8 cellular contexts compared by ENCODE assay signal in the genomic region with DNA sequence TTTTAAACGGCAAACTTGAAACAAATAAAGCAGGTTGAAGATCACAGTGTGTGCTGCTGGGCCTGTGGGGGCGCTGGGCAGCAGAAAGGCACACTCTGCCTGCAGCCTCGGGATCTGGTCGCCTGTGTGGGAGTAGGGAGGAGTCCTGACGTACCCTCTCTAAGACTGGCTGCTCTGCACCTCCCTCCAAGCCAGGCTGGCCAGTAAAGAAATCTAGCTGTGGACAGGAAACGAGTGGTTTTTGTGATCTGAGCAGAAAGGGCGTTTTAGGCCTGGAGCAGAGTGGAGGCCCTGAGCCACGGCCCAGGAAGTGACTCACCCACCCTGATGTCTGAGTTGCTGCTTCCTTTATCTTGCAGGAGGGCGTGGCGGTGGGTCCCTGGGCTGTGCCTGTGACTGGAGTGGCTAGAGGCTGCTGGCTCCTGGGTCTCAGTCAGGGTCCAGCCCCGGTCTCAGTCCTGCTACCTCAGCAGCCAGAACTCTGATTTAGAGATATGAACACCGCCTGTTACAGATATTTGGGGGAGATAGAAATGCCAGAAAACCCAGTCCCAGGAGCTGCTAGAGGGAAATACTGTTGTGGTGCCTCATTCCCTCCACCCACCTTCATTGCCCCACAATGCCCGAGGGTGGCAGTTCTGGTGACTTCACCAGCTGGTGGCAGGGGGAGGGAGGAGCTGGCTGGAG. TPM values are rescaled to one million over a fixed set of nuclear protein-coding genes. Genes with fewer than 3 reads are reported as not detected.
A peak's percentile ranks its signal among the peaks of the same experiment; 100 is the strongest.
DNase-seq lines count a peak whose midpoint lies in the region; ATAC-seq and TF ChIP-seq lines count a peak whose summit lies in the region.

No MANE protein-coding gene starts in this region.

- H3K18ac ChIP-seq in mesendoderm (ENCODE audit: low read length) = peak overlapping the region; percentile 78

- H3K79me2 ChIP-seq in mesendoderm (ENCODE audit: control insufficient read depth, insufficient read depth, low read length) = no peaks in the 10 kb centered on the region

- ATAC-seq in GM18519 (IDR thresholded peaks at IDR 0.05; ENCODE audit: low FRiP score, unreplicated experiment) (peak; percentile 96), HG03045 (IDR thresholded peaks at IDR 0.05; ENCODE audit: unreplicated experiment) (peak; percentile 94)
- ATAC-seq in activated CD8-positive, alpha-beta T cell treated with anti-CD3 and anti-CD28 coated beads for 36 hours = peak; percentile 95

- peak overlapping the region; percentile 33 for H3K4me2 ChIP-seq in mesendoderm (ENCODE audit: low read length)

- H3K23ac ChIP-seq in mesendoderm (ENCODE audit: low read length) = no peak overlapping the region

- no CpG with 5 or more reads among the region's 13 CpGs for WGBS in mesendoderm (ENCODE audit: extremely low coverage, insufficient coverage, low lambda C conversion rate)

- CTCF ChIA-PET in AG04450 (lab: Charles Lee) = interaction anchor here (1.2 to 6.6 kb wide), 6 partner anchors 10 to 410 kb away, joined by 3 to 98 read pairs (median 6); partner anchors contain the start of gene S100A11
- CTCF ChIA-PET in activated CD8-positive, alpha-beta T cell treated with anti-CD3 and anti-CD28 coated beads for 36 hours (lab: Charles Lee) = interaction anchor here (0.6 to 14.7 kb wide), 11 partner anchors 9 to 422 kb away, joined by 3 to 315 read pairs (median 4); partner anchors contain the start of gene S100A11

- peaks cover 5% of the 10 kb centered on the region for H3K27me3 ChIP-seq in AG04450 (ENCODE audit: control insufficient read depth, insufficient read depth, low read length)
- no peaks in the 10 kb centered on the region for H3K27me3 ChIP-seq in mesendoderm (ENCODE audit: insufficient read depth, low read length, poor library complexity)

- peak overlapping the region; percentile 98 for H3K27ac Mint-ChIP-seq in activated CD8-positive, alpha-beta T cell treated with anti-CD3 and anti-CD28 coated beads for 36 hours

- TF ChIP-seq CTCF in AG04450 (IDR thresholded peaks at IDR 0.05; ENCODE audit: low read depth, low read length) = peak; percentile 75
- peak; percentile 69 for TF ChIP-seq CTCF in activated CD8-positive, alpha-beta T cell treated with anti-CD3 and anti-CD28 coated beads for 36 hours (IDR thresholded peaks at IDR 0.05)

- H3K27ac ChIP-seq in AG04450 (ENCODE audit: low read depth, low read length) (peak overlapping the region; percentile 99), mesendoderm (ENCODE audit: low read depth, low read length) (peak overlapping the region; percentile 69)

- H3K27me3 Mint-ChIP-seq in activated CD8-positive, alpha-beta T cell treated with anti-CD3 and anti-CD28 coated beads for 36 hours = peaks cover 1% of the 10 kb centered on the region

- no peak overlapping the region for H2BK15ac ChIP-seq in mesendoderm (replicated peaks; ENCODE audit: low read depth)

- H3K4me3 ChIP-seq in AG04450 (ENCODE audit: low read depth, low read length) = peak overlapping the region; percentile 50
- H3K4me3 ChIP-seq in mesendoderm (ENCODE audit: low read length) = no peak overlapping the region

- H4K8ac ChIP-seq in mesendoderm (ENCODE audit: low read depth, low read length) = no peak overlapping the region

- H2BK120ac ChIP-seq in mesendoderm (ENCODE audit: low read depth, low read length) = peak overlapping the region; percentile 69

- H3K56ac ChIP-seq in mesendoderm (ENCODE audit: low read length) = peak overlapping the region; percentile 87

- no peaks in the 10 kb centered on the region for H3K9me3 ChIP-seq in AG04450 (ENCODE audit: control insufficient read depth, insufficient read depth, low read length)

- DNase-seq in AG04450 (ENCODE audit: low read depth, low spot score) (peak; percentile 97), NCI-H82 (lab: John Stamatoyannopoulos, UW) (peak; percentile 78), mesendoderm (peak; percentile 99)
- DNase-seq in activated CD8-positive, alpha-beta T cell treated with anti-CD3 and anti-CD28 coated beads for 36 hours = peak; percentile 96
- DNase-seq in effector CD8-positive, alpha-beta T cell (lab: John Stamatoyannopoulos, UW) = peak; percentile 60
- DNase-seq in stimulated activated CD8-positive, alpha-beta memory T cell treated with anti-CD3 and anti-CD28 coated beads, Interleukin-12 subunit alpha, Interleukin-12 subunit beta, amount 100 ng/mL, for 4 hours (ENCODE audit: low read depth) = peak; percentile 75

- peaks cover 17% of the 10 kb centered on the region for H3K4me1 Mint-ChIP-seq in activated CD8-positive, alpha-beta T cell treated with anti-CD3 and anti-CD28 coated beads for 36 hours (ENCODE audit: low read depth)

- H3K36me3 ChIP-seq in mesendoderm (ENCODE audit: control insufficient read depth, insufficient read depth, low read length) = no peaks in the 10 kb centered on the region

- H3K4ac ChIP-seq in mesendoderm (ENCODE audit: low read depth, low read length) = peak overlapping the region; percentile 58

- no peaks in the 10 kb centered on the region for H3K79me1 ChIP-seq in mesendoderm (ENCODE audit: low read length)

- H3K4me3 Mint-ChIP-seq in activated CD8-positive, alpha-beta T cell treated with anti-CD3 and anti-CD28 coated beads for 36 hours = peak overlapping the region; percentile 78

- no peak overlapping the region for H2AK5ac ChIP-seq in mesendoderm (ENCODE audit: low read length)

- peak overlapping the region; percentile 68 for H3K9ac ChIP-seq in mesendoderm (ENCODE audit: low read length)

- H3K4me1 ChIP-seq in mesendoderm (ENCODE audit: control insufficient read depth, low read depth, low read length) = peaks cover 2% of the 10 kb centered on the region

- H3K9me3 Mint-ChIP-seq in activated CD8-positive, alpha-beta T cell treated with anti-CD3 and anti-CD28 coated beads for 36 hours = no peaks in the 10 kb centered on the region

- intact Hi-C loops in activated CD8-positive, alpha-beta T cell treated with anti-CD3 and anti-CD28 coated beads for 36 hours (cut with micrococcal nuclease) = no loop called here

- peak overlapping the region; percentile 20 for H2BK5ac ChIP-seq in mesendoderm (ENCODE audit: low read length)

- H4K5ac ChIP-seq in mesendoderm (ENCODE audit: low read length) = no peak overlapping the region

- no peaks in the 10 kb centered on the region for H3K36me3 Mint-ChIP-seq in activated CD8-positive, alpha-beta T cell treated with anti-CD3 and anti-CD28 coated beads for 36 hours (ENCODE audit: low read depth)

- POLR2A ChIA-PET in AG04450 (lab: Yijun Ruan, JAX) = interaction anchor here (2.2 kb wide), 1 partner anchor 12 kb away, joined by 21 read pairs; the partner anchor contains the start of gene S100A11
- POLR2A ChIA-PET in activated CD8-positive, alpha-beta T cell treated with anti-CD3 and anti-CD28 coated beads for 36 hours (lab: Charles Lee) = interaction anchor here (1.0 to 4.7 kb wide), 3 partner anchors 9 to 20 kb away, joined by 3 to 36 read pairs (median 4); partner anchors contain the start of gene S100A11

RNA-seq across cellular contexts. Expression of gene S100A11, which starts 11.3 kb away (rescaled TPM):
- 693 and 1,000 TPM in 2 replicates for polyA plus RNA-seq in AG04450 (2011; rRNA removed)
- polyA minus RNA-seq in AG04450 (2011; rRNA and poly(A)+ RNA removed) = 473 and 578 TPM in 2 replicates
- 100 to 1,000 TPM; 131 to 144 TPM for total RNA-seq in activated CD8-positive, alpha-beta T cell treated with anti-CD3 and anti-CD28 coated beads for 36 hours
- 847 TPM for polyA plus RNA-seq in mesendoderm (2013, experiment 1 of 2)
- 867 TPM for polyA plus RNA-seq in mesendoderm (2013, experiment 2 of 2)

RNA-seq across cellular contexts. Expression of gene TCHHL1, which starts 40.8 kb away (rescaled TPM):
- not detected in 2 replicates for polyA plus RNA-seq in AG04450 (2011; rRNA removed)
- polyA minus RNA-seq in AG04450 (2011; rRNA and poly(A)+ RNA removed) = not detected in 2 replicates
- total RNA-seq in activated CD8-positive, alpha-beta T cell treated with anti-CD3 and anti-CD28 coated beads for 36 hours = not detected
- polyA plus RNA-seq in mesendoderm (2013, experiment 1 of 2) = not detected
- polyA plus RNA-seq in mesendoderm (2013, experiment 2 of 2) = not detected

RNA-seq across cellular contexts. Expression of gene S100A10, which starts 54.4 kb away (rescaled TPM):
- polyA plus RNA-seq in AG04450 (2011; rRNA removed) = 188 and 200 TPM in 2 replicates
- 108 and 158 TPM in 2 replicates for polyA minus RNA-seq in AG04450 (2011; rRNA and poly(A)+ RNA removed)
- total RNA-seq in activated CD8-positive, alpha-beta T cell treated with anti-CD3 and anti-CD28 coated beads for 36 hours = 100 to 1,000 TPM; 208 to 220 TPM
- 181 TPM for polyA plus RNA-seq in mesendoderm (2013, experiment 1 of 2)
- polyA plus RNA-seq in mesendoderm (2013, experiment 2 of 2) = 187 TPM
